Comparison of ENCODE assay signal across 2 cellular contexts in the genomic region with DNA sequence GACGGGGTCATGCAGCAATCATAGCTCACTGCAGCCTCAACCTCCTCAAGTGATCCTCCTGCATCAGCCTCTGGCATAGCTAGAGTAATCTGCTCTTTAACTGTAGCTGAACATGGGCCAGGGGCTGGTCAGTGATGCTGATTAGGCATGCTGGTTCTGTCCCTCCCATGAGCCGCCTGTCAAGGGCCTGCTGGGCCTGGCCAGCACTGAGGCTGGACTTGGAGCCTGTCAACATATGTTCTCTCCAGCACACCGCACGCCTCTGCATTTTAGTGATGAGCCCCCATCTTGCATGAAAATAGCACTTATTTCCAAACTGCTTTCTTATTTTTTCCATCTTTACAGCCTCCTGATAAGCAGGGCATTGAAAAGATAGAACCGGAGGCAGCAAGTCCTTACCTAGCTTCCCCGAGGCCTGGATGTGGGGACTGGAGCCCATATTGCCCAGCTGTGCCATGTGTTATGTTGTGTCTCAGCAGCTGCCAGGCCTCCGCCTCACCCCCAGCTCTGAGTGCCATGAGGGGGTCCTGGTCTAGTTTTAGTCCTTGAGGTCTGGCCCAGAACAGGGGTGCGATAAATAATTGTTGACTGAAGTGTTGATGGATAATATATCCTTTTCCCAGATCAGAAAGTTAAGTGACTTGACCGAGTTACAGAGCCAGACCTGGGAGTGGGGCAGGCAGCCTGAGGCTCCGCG.
A peak's percentile ranks its signal among the peaks of the same experiment; 100 is the strongest.
TF ChIP-seq lines count a peak whose summit lies in the region.

No MANE protein-coding gene starts in this region.

TF ChIP-seq in SK-N-SH, 30 proteins besides CTCF, POLR2A, EP300 and RAD21 (continued from another document):
- TF ChIP-seq, protein P1, sequence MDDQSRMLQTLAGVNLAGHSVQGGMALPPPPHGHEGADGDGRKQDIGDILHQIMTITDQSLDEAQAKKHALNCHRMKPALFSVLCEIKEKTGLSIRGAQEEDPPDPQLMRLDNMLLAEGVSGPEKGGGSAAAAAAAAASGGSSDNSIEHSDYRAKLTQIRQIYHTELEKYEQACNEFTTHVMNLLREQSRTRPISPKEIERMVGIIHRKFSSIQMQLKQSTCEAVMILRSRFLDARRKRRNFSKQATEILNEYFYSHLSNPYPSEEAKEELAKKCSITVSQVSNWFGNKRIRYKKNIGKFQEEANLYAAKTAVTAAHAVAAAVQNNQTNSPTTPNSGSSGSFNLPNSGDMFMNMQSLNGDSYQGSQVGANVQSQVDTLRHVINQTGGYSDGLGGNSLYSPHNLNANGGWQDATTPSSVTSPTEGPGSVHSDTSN (IDR thresholded peaks at IDR 0.05): no peak
- TF ChIP-seq MXI1 (IDR thresholded peaks at IDR 0.05; ENCODE audit: low read depth, low read length): peak; percentile 27; the same call in 1 of the 2 replicates

TF ChIP-seq in SK-N-SH treated with all-trans-retinoic acid at 6 μM for 48 hours, 23 proteins besides CTCF, POLR2A, EP300 and RAD21:
- TF ChIP-seq CREB5 (CRISPR knock-in tag; IDR thresholded peaks at IDR 0.05; ENCODE audit: low read depth) (no peak), ZNF8 (CRISPR knock-in tag; IDR thresholded peaks at IDR 0.05) (no peak), OSR1 (CRISPR knock-in tag; IDR thresholded peaks at IDR 0.05) (no peak), ZNF70 (CRISPR knock-in tag; IDR thresholded peaks at IDR 0.05) (no peak), CSDC2 (CRISPR knock-in tag; IDR thresholded peaks at IDR 0.05) (no peak), CSRNP3 (CRISPR knock-in tag; IDR thresholded peaks at IDR 0.05) (no peak), PATZ1 (CRISPR knock-in tag; IDR thresholded peaks at IDR 0.05; ENCODE audit: borderline replicate concordance) (no peak), GLIS3 (CRISPR knock-in tag; IDR thresholded peaks at IDR 0.05) (no peak)
TF ChIP-seq in SK-N-SH treated with all-trans-retinoic acid at 6 μM for 48 hours: peak in this region for 0.
